8 cellular contexts compared by ENCODE assay signal in the genomic region with DNA sequence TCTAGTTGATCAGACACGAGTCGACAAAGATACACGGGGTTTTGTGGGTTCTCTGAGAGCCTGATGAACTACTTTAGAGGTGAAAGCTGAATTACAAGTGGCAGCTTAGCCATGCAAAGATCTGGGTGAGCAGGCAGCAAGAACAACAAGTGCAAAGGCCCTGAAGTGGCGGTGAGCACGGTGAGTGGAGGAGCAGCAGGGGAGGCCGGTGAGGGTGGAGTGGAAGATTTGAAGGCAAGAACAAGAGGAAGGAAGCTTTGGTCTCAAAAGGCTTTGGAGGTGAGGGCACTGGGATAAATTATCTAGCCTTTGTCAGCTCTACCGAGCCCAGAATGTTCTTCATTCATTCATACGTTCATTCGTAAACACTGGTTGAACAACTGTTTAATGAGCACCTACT. TPM values are rescaled to one million over a fixed set of nuclear protein-coding genes. Genes with fewer than 3 reads are reported as not detected.
DNase-seq lines count a peak whose midpoint lies in the region; ATAC-seq and TF ChIP-seq lines count a peak whose summit lies in the region.

No MANE protein-coding gene starts in this region.

- peak overlapping the region in 1 of 2 donors; percentile 95 for H3K27ac ChIP-seq in left lung
- H3K27ac ChIP-seq in transverse colon = peak overlapping the region; percentile 94 to 99 (median 96)
- H3K27ac ChIP-seq in suprapubic skin = no peak overlapping the region

- intact Hi-C loops in left lung (cut with DNase I) = loop anchor here in 1 of 2 donors (10.0 kb wide), 1 partner anchor 92 kb away; no protein-coding TSS in a partner anchor
- intact Hi-C loops in transverse colon (cut with DNase I; ENCODE audit: low total_unique reads) = loop anchor here (10.0 kb wide), 1 partner anchor 492 kb away; the partner anchor contains the start of gene PPP1R12C

- peak overlapping the region; percentile 97 for H3K4me3 Mint-ChIP-seq in activated naive CD4-positive, alpha-beta T cell treated with anti-CD3 and anti-CD28 coated beads, Interleukin-2, amount 50 U/mL, for 24 hours
- peak overlapping the region; percentile 98 for H3K4me3 Mint-ChIP-seq in activated naive CD8-positive, alpha-beta T cell treated with anti-CD3 and anti-CD28 coated beads, Interleukin-2, amount 50 U/mL, for 24 hours

- TF ChIP-seq CTCF in left lung (IDR thresholded peaks at IDR 0.05) (no peak), transverse colon (IDR thresholded peaks at IDR 0.05) (no peak), suprapubic skin (IDR thresholded peaks at IDR 0.05) (no peak)

- in situ Hi-C loops in transverse colon (cut with MboI; ENCODE audit: low pct_ligation_motif_present in 1 of 4, low pct_unique_long_range_greater_than_20kb in 1 of 4, low sequenced_read_pairs in 3 of 4) = loop anchor here in 1 of 4 donors (10.0 kb wide), 1 partner anchor 92 kb away; no protein-coding TSS in a partner anchor

- peak overlapping the region; percentile 65 to 74 for H3K4me3 ChIP-seq in left lung
- no peak overlapping the region for H3K4me3 ChIP-seq in transverse colon
- H3K4me3 ChIP-seq in suprapubic skin = no peak overlapping the region

- WGBS in transverse colon (ENCODE audit: low coverage in 1 of 2), 2 donors = 56 to 72% methylated on average over 6 to 9 of the region's 9 CpGs
- WGBS in suprapubic skin = 66% methylated on average over 9 of the region's 9 CpGs

- peaks cover 0 to 35% of the 10 kb centered on the region in 2 donors for H3K36me3 ChIP-seq in left lung
- no peaks in the 10 kb centered on the region for H3K36me3 ChIP-seq in transverse colon
- peaks cover 27% of the 10 kb centered on the region for H3K36me3 ChIP-seq in suprapubic skin

- no peak for DNase-seq in activated naive CD4-positive, alpha-beta T cell treated with Interleukin-2 at 50 U/mL for 16 hours
- no peak for DNase-seq in activated naive CD8-positive, alpha-beta T cell treated with anti-CD3 and anti-CD28 coated beads, Interleukin-2, amount 50 U/mL, for 24 hours
- DNase-seq in left lung = no peak
- no peak for DNase-seq in transverse colon
- DNase-seq in suprapubic skin (ENCODE audit: low spot score in 2 of 2) = no peak
- no peak for DNase-seq in ureter (ENCODE audit: low spot score)
- DNase-seq in NCI-H510A (lab: John Stamatoyannopoulos, UW) = no peak

- peak overlapping the region; percentile 93 for H3K27ac Mint-ChIP-seq in activated naive CD4-positive, alpha-beta T cell treated with anti-CD3 and anti-CD28 coated beads, Interleukin-2, amount 50 U/mL, for 24 hours
- peak overlapping the region; percentile 97 for H3K27ac Mint-ChIP-seq in activated naive CD8-positive, alpha-beta T cell treated with anti-CD3 and anti-CD28 coated beads, Interleukin-2, amount 50 U/mL, for 24 hours

- H3K9me3 Mint-ChIP-seq in activated naive CD4-positive, alpha-beta T cell treated with anti-CD3 and anti-CD28 coated beads, Interleukin-2, amount 50 U/mL, for 24 hours = no peaks in the 10 kb centered on the region
- H3K9me3 Mint-ChIP-seq in activated naive CD8-positive, alpha-beta T cell treated with anti-CD3 and anti-CD28 coated beads, Interleukin-2, amount 50 U/mL, for 24 hours = no peaks in the 10 kb centered on the region

- no peak for ATAC-seq in activated naive CD8-positive, alpha-beta T cell treated with anti-CD3 and anti-CD28 coated beads, Interleukin-2, amount 50 U/mL, for 24 hours
- ATAC-seq in left lung = no peak

- no peaks in the 10 kb centered on the region for H3K27me3 Mint-ChIP-seq in activated naive CD4-positive, alpha-beta T cell treated with anti-CD3 and anti-CD28 coated beads, Interleukin-2, amount 50 U/mL, for 24 hours
- H3K27me3 Mint-ChIP-seq in activated naive CD8-positive, alpha-beta T cell treated with anti-CD3 and anti-CD28 coated beads, Interleukin-2, amount 50 U/mL, for 24 hours = no peaks in the 10 kb centered on the region

- no peaks in the 10 kb centered on the region for H3K9me3 ChIP-seq in left lung
- H3K9me3 ChIP-seq in transverse colon = no peaks in the 10 kb centered on the region
- no peaks in the 10 kb centered on the region for H3K9me3 ChIP-seq in suprapubic skin

- H3K4me1 Mint-ChIP-seq in activated naive CD4-positive, alpha-beta T cell treated with anti-CD3 and anti-CD28 coated beads, Interleukin-2, amount 50 U/mL, for 24 hours = peaks cover 58% of the 10 kb centered on the region
- H3K4me1 Mint-ChIP-seq in activated naive CD8-positive, alpha-beta T cell treated with anti-CD3 and anti-CD28 coated beads, Interleukin-2, amount 50 U/mL, for 24 hours = peaks cover 58% of the 10 kb centered on the region

- TF ChIP-seq POLR2A in transverse colon (IDR thresholded peaks at IDR 0.05) = no peak
- TF ChIP-seq POLR2A in suprapubic skin (IDR thresholded peaks at IDR 0.05) = no peak

- H3K4me1 ChIP-seq in left lung (peaks cover 7 to 73% of the 10 kb centered on the region in 2 donors), transverse colon (peaks cover 12 to 35% (median 19%) of the 10 kb centered on the region in 4 donors), suprapubic skin (peaks cover 44% of the 10 kb centered on the region)

- TF ChIP-seq EP300 in transverse colon (IDR thresholded peaks at IDR 0.05; ENCODE audit: low read depth) (no peak), suprapubic skin (IDR thresholded peaks at IDR 0.05) (no peak)

- H3K27me3 ChIP-seq in left lung (no peaks in the 10 kb centered on the region), transverse colon (no peaks in the 10 kb centered on the region), suprapubic skin (no peaks in the 10 kb centered on the region)

- peaks cover 4% of the 10 kb centered on the region for H3K36me3 Mint-ChIP-seq in activated naive CD4-positive, alpha-beta T cell treated with anti-CD3 and anti-CD28 coated beads, Interleukin-2, amount 50 U/mL, for 24 hours
- peaks cover 13% of the 10 kb centered on the region for H3K36me3 Mint-ChIP-seq in activated naive CD8-positive, alpha-beta T cell treated with anti-CD3 and anti-CD28 coated beads, Interleukin-2, amount 50 U/mL, for 24 hours (ENCODE audit: low read depth)

RNA-seq across cellular contexts. Expression of gene ZNF865, which starts 1.4 kb away (rescaled TPM):
- total RNA-seq in left lung (10 to 100 TPM; 13.7 to 16.1 TPM), transverse colon (10 to 100 TPM in 2 of 4 donors, 1 to 10 TPM in 2; 8.3 to 50.1 (median 13.4) TPM), suprapubic skin (10 to 100 TPM in 2 of 4 donors, 1 to 10 TPM in 2; 7.6 to 14.2 (median 9.9) TPM), ureter (13.6 TPM)

RNA-seq across cellular contexts. Expression of gene ZNF524, which starts 6.7 kb away (rescaled TPM):
- total RNA-seq in left lung (10 to 100 TPM; 22.3 to 22.4 TPM), transverse colon (10 to 100 TPM; 17.7 to 51.1 (median 37.9) TPM), suprapubic skin (10 to 100 TPM; 29.4 to 49.9 (median 47.0) TPM), ureter (13.0 TPM)

RNA-seq across cellular contexts. Expression of gene FIZ1, which starts 7.5 kb away (rescaled TPM):
- total RNA-seq in left lung = 10 to 100 TPM; 11.0 to 14.4 TPM
- 100 to 1,000 TPM in 1 of 4 donors, 10 to 100 TPM in 1, 1 to 10 TPM in 2; 8.5 to 137 (median 18.3) TPM for total RNA-seq in transverse colon
- total RNA-seq in suprapubic skin = 1 to 10 TPM; 7.6 to 9.2 (median 8.5) TPM
- 18.4 TPM for total RNA-seq in ureter

RNA-seq across cellular contexts. Expression of gene ZNF784, which starts 17.5 kb away (rescaled TPM):
- 1 to 10 TPM; 6.0 to 8.0 TPM for total RNA-seq in left lung
- total RNA-seq in transverse colon = 10 to 100 TPM; 11.1 to 27.7 (median 14.5) TPM
- 1 to 10 TPM; 4.3 to 8.0 (median 6.5) TPM for total RNA-seq in suprapubic skin
- total RNA-seq in ureter = 9.5 TPM

RNA-seq across cellular contexts. Expression of gene ZNF579, which starts 26.2 kb away (rescaled TPM):
- total RNA-seq in left lung = 10 to 100 TPM; 12.8 to 14.7 TPM
- 1 to 10 TPM; 2.0 to 5.6 (median 2.9) TPM for total RNA-seq in transverse colon
- 1 to 10 TPM; 1.8 to 3.1 (median 2.8) TPM for total RNA-seq in suprapubic skin
- 14.0 TPM for total RNA-seq in ureter

Comparison
In these comparisons a context has a peak if more than half of its experiments do, and no peak if none do; other contexts are left out.
1. H3K4me3 ChIP-seq: peak in left lung (2 of 2); none in transverse colon (0 of 4) and suprapubic skin (single experiment).